In the genomic region with DNA sequence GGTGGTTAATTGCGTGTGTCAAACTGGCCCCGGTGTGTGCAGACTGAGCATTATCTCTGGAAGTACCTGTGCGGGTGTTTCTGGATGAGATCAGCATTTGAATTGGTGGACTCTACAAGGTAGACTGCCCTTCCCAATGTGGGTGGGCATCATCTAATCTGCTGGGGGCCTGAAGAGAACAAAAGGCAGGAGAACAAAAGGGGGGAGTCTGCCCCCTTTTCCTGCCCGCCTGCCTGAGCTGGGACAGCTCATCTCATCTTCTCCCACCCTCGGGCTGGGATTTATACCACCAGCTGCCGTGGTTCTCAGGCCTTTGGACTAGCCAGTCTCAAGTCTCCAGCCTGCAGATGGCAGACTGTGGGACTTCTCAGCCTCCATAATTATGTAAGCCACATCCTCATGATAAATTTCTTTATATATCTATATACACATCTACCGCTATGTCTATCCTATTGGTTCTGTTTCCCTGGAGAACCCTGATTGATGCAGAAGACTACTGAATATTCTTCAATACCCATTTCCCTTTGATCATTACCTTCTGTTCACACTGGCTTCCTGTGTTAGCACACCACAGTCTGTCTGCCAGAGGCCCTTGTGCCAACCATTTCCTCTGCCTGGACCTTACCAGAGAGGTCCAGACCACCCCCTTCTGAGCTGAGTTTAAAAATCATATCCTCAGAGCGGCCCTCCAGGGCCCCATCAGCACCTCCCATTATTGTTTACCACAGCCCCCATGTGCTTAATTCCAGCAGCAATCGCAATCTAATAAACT, we compare ENCODE assay signal across 29 cellular contexts. TPM values are rescaled to one million over a fixed set of nuclear protein-coding genes. Genes with fewer than 3 reads are reported as not detected.
DNase-seq lines count a peak whose midpoint lies in the region; ATAC-seq, FAIRE-seq and TF ChIP-seq lines count a peak whose summit lies in the region.
"Had no signal": no experiment of that assay in that cellular context is flagged by ENCODE, and none has a peak within 500 bp of the region (broad histone marks: within the 10 kb centered on the region; RNA-seq: fewer than 3 reads in every experiment).

No MANE protein-coding gene starts in this region.

- H3K14ac ChIP-seq in H9 (ENCODE audit: insufficient read depth, low read length): no peak overlapping the region

- TF ChIP-seq CTCF in K562 (IDR thresholded peaks at IDR 0.05 in 2 of 3, conservative IDR thresholded peaks at IDR 0.05 in 1 of 3; ENCODE audit: insufficient read depth in 2 of 3, low read depth in 1 of 3, low read length in 3 of 3) (no peak), natural killer cell (IDR thresholded peaks at IDR 0.05) (no peak), H9 (conservative IDR thresholded peaks at IDR 0.05) (no peak)

- H3K4me1 Mint-ChIP-seq in natural killer cell (peaks cover 26 to 28% of the 10 kb centered on the region in 2 donors), H9 (peaks cover 2% of the 10 kb centered on the region in 2 experiments; a peak in 3 of 4 replicates)

- ATAC-seq in K562 (no peak), natural killer cell (peak; percentile 69 to 83 (median 78)), GM18861 (IDR thresholded peaks at IDR 0.05; ENCODE audit: unreplicated experiment) (no peak)
- ATAC-seq: activated CD8-positive, alpha-beta T cell treated with anti-CD3 and anti-CD28 coated beads, Interleukin-2, amount 10 ng/mL, durations not matched to agents 7 days and 5 days; gastroesophageal sphincter; HCT116; left ventricle myocardium superior; stimulated activated naive CD8-positive, alpha-beta T cell treated with anti-CD3 and anti-CD28 coated beads, Interleukin-15, amount 100 ng/mL, for 72 hours had no signal

- H2BK15ac ChIP-seq in H9 (ENCODE audit: low read depth, low read length): no peak overlapping the region

- H3K23ac ChIP-seq in H9 (ENCODE audit: insufficient read length, low read depth, low read length): no peak overlapping the region

- H3K9me3 ChIP-seq in K562 (replicated peaks; ENCODE audit: control insufficient read depth, insufficient read depth, low read depth, low read length) (no peaks in the 10 kb centered on the region), H9 (ENCODE audit: control insufficient read depth, low read depth, low read length) (no peaks in the 10 kb centered on the region)
- H3K9me3 ChIP-seq: esophagus squamous epithelium, gastroesophageal sphincter, Peyer's patch, SJSA1 had no signal

- H3K36me3 ChIP-seq in K562 (ENCODE audit: control insufficient read depth, insufficient read depth, low read length): no peaks in the 10 kb centered on the region
- H3K36me3 ChIP-seq: esophagus squamous epithelium, gastroesophageal sphincter, Peyer's patch, SJSA1, tibial artery had no signal

- H3K27me3 Mint-ChIP-seq in natural killer cell (ENCODE audit: low read depth in 2 of 2) (no peaks in the 10 kb centered on the region), H9 (ENCODE audit: low read depth) (no peaks in the 10 kb centered on the region)
- H3K27me3 Mint-ChIP-seq: brain; stimulated activated naive CD8-positive, alpha-beta T cell treated with anti-CD3 and anti-CD28 coated beads, Interleukin-15, amount 100 ng/mL, for 72 hours; T-cell had no signal

- H2BK12ac ChIP-seq in H9 (ENCODE audit: insufficient read length, low read depth, low read length): no peak overlapping the region

- no peak overlapping the region for H4K8ac ChIP-seq in H9 (replicated peaks; ENCODE audit: insufficient read length, low read depth, low read length)

- in situ Hi-C loops in K562 (cut with MboI): no loop called here

- H2BK20ac ChIP-seq in H9 (ENCODE audit: low read depth, low read length, poor library complexity, severe bottlenecking): no peak overlapping the region

- peak overlapping the region in 1 of 2 donors; percentile 56 for H3K27ac Mint-ChIP-seq in natural killer cell
- no peak overlapping the region for H3K27ac Mint-ChIP-seq in H9
- H3K27ac Mint-ChIP-seq: activated CD8-positive, alpha-beta T cell treated with anti-CD3 and anti-CD28 coated beads, Interleukin-2, amount 10 ng/mL, durations not matched to agents 7 days and 5 days; T-cell had no signal

- no peak overlapping the region for H2AFZ ChIP-seq in K562 (ENCODE audit: low read depth, low read length)
- H2AFZ ChIP-seq in H9 (ENCODE audit: low read length): no peak overlapping the region

- H3K79me1 ChIP-seq in H9 (ENCODE audit: insufficient read depth, low read depth, low read length, poor library complexity, severe bottlenecking): no peaks in the 10 kb centered on the region

- no peak overlapping the region for H3K4ac ChIP-seq in H9 (ENCODE audit: low read depth, low read length)

- no peak overlapping the region for H3K4me3 Mint-ChIP-seq in natural killer cell
- no peak overlapping the region for H3K4me3 Mint-ChIP-seq in H9
- H3K4me3 Mint-ChIP-seq: activated CD8-positive, alpha-beta T cell treated with anti-CD3 and anti-CD28 coated beads, Interleukin-2, amount 10 ng/mL, durations not matched to agents 7 days and 5 days; brain; IgD-negative memory B cell; neural crest cell; stimulated activated naive CD8-positive, alpha-beta T cell treated with anti-CD3 and anti-CD28 coated beads, Interleukin-15, amount 100 ng/mL, for 72 hours; T-cell had no signal

- no peak overlapping the region for H3K56ac ChIP-seq in H9 (ENCODE audit: insufficient read length, low read depth, low read length)

- H3K4me2 ChIP-seq in K562 (ENCODE audit: insufficient read depth, low read length): no peak overlapping the region
- H3K4me2 ChIP-seq in H9 (ENCODE audit: insufficient read depth, insufficient read length, low read length): no peak overlapping the region

- no peak for TF ChIP-seq EP300 in K562 (IDR thresholded peaks at IDR 0.05; ENCODE audit: low read length)

- H2BK120ac ChIP-seq in H9 (ENCODE audit: low read depth, low read length, poor library complexity, severe bottlenecking): no peak overlapping the region

- CTCF ChIA-PET in K562 (lab: Yijun Ruan, JAX; ENCODE audit: low intra/inter-chr PET ratio): no interaction called here

- H4K20me1 ChIP-seq in K562 (replicated peaks; ENCODE audit: control insufficient read depth, insufficient read depth, low read length) (no peaks in the 10 kb centered on the region), H9 (ENCODE audit: control insufficient read depth, insufficient read depth, insufficient read length) (no peaks in the 10 kb centered on the region)

- H4K5ac ChIP-seq in H9 (ENCODE audit: insufficient read length, low read depth, low read length): no peak overlapping the region

- H3K36me3 Mint-ChIP-seq in natural killer cell (peaks cover 6% of the 10 kb centered on the region), H9 (ENCODE audit: insufficient read depth in 1 of 3, low read depth in 3 of 3) (no peaks in the 10 kb centered on the region; a peak in 1 of 7 replicates)

- POLR2A ChIA-PET in K562 (lab: Yijun Ruan, JAX): no interaction called here

- 23% methylated on average over 9 of the region's 9 CpGs for WGBS in K562 (ENCODE audit: insufficient coverage, low coverage, missing lambda C conversion rate)
- WGBS in H9 (ENCODE audit: extremely low coverage, insufficient read length, low lambda C conversion rate): no CpG with 5 or more reads among the region's 9 CpGs

- no peak for FAIRE-seq in K562 (lab: Jason Lieb, UNC)
- FAIRE-seq: colon, GM19239 had no signal

- H3K9me1 ChIP-seq in K562 (ENCODE audit: control insufficient read depth, insufficient read depth, low read length): no peaks in the 10 kb centered on the region

- TF ChIP-seq POLR2A in K562 (conservative IDR thresholded peaks at IDR 0.05): no peak

- H3K9me3 Mint-ChIP-seq in natural killer cell (peaks cover 0 to 3% of the 10 kb centered on the region in 2 donors), H9 (peaks cover 3 to 4% of the 10 kb centered on the region in 2 experiments; a peak in 3 of 5 replicates)

- H3K27ac ChIP-seq in K562 (ENCODE audit: extremely low read depth, low read depth, low read length): no peak overlapping the region
- no peak overlapping the region for H3K27ac ChIP-seq in H9 (ENCODE audit: insufficient read length, low read depth, low read length)
- H3K27ac ChIP-seq: esophagus squamous epithelium, Peyer's patch, SJSA1, tibial artery had no signal

- no TSS peak for BruUV-seq in K562 (replicated peaks; lab: Mats Ljungman, UMichigan)

- no peak overlapping the region for H4K91ac ChIP-seq in H9 (ENCODE audit: insufficient read length, low read depth, low read length)

- TF ChIP-seq RAD21 in K562 (CRISPR knock-in tag; conservative IDR thresholded peaks at IDR 0.05 in 1 of 2, IDR thresholded peaks at IDR 0.05 in 1 of 2): no peak

- no peak overlapping the region for H3K18ac ChIP-seq in H9 (ENCODE audit: insufficient read length, low read depth, low read length)

- no peak overlapping the region for H3K9ac ChIP-seq in K562 (ENCODE audit: insufficient read depth in 1 of 2, low read depth in 2 of 2, low read length in 2 of 2)
- H3K9ac ChIP-seq in H9 (ENCODE audit: extremely low read depth, insufficient read length, low read length): no peak overlapping the region

- H2AK5ac ChIP-seq in H9 (ENCODE audit: insufficient read length, low read length): no peak overlapping the region

- H3K79me2 ChIP-seq in K562 (ENCODE audit: control insufficient read depth, insufficient read depth, low read length) (no peaks in the 10 kb centered on the region), H9 (ENCODE audit: insufficient read depth, low read length) (no peaks in the 10 kb centered on the region)

- no peak overlapping the region for H2BK5ac ChIP-seq in H9 (ENCODE audit: insufficient read length, low read length)

- H3K4me3 ChIP-seq in K562: no peak overlapping the region
- H3K4me3 ChIP-seq: esophagus squamous epithelium, gastroesophageal sphincter, Peyer's patch, SJSA1, tibial artery had no signal

- H3K27me3 ChIP-seq in K562 (ENCODE audit: control insufficient read depth in 2 of 2, insufficient read depth in 2 of 2, low read length in 2 of 2) (peaks cover 0 to 4% of the 10 kb centered on the region in 2 experiments; a peak in 1 of 5 replicates), H9 (ENCODE audit: insufficient read depth, low read length) (no peaks in the 10 kb centered on the region)
- H3K27me3 ChIP-seq: esophagus squamous epithelium, gastroesophageal sphincter, Peyer's patch, SJSA1, tibial artery had no signal

- H3K4me1 ChIP-seq in K562 (replicated peaks in 1 of 2; ENCODE audit: control insufficient read depth in 2 of 2, insufficient read depth in 2 of 2, low read length in 2 of 2) (peaks cover 5 to 16% of the 10 kb centered on the region in 2 experiments; a peak in 4 of 5 replicates), H9 (ENCODE audit: insufficient read depth, low read length) (no peaks in the 10 kb centered on the region; the same call in 1 of the 2 replicates)
- H3K4me1 ChIP-seq: SJSA1 had no signal

- no peak overlapping the region for H3T11ph ChIP-seq in H9 (ENCODE audit: low read length)

- peaks cover 2% of the 10 kb centered on the region for H3K23me2 ChIP-seq in H9 (ENCODE audit: insufficient read length, low read depth, low read length, poor library complexity, severe bottlenecking)

- intact Hi-C loops in K562 (cut with micrococcal nuclease): no loop called here
- intact Hi-C loops in natural killer cell (cut with micrococcal nuclease): no loop called here

- DNase-seq in NCI-H748 (lab: John Stamatoyannopoulos, UW; ENCODE audit: unreplicated experiment): peak; percentile 73
- no peak for DNase-seq in NCI-H748 treated with DMSO at 0.1 percent for 48 hours (lab: John Stamatoyannopoulos, UW)
- DNase-seq in NCI-H146 treated with DMSO at 0.1 percent for 48 hours (lab: John Stamatoyannopoulos, UW; ENCODE audit: unreplicated experiment): peak; percentile 34
- no peak for DNase-seq in K562 (ENCODE audit: extremely low read depth in 1 of 4, low spot score in 3 of 4)
- no peak for DNase-seq in natural killer cell
- no peak for DNase-seq in SIG-M5 treated with dmso at 0.1 percent for 504 hours (lab: John Stamatoyannopoulos, UW; ENCODE audit: unreplicated experiment)
- no peak for DNase-seq in H9
- DNase-seq: activated CD4-positive, CD25-positive, alpha-beta regulatory T cell treated with anti-CD3 and anti-CD28 coated beads, Interleukin-2, amount 50 U/mL, for 72 hours; activated CD8-positive, alpha-beta T cell treated with anti-CD3 and anti-CD28 coated beads, Interleukin-2, amount 10 ng/mL, durations not matched to agents 7 days and 5 days; activated gamma-delta T cell; C1 segment of cervical spinal cord; Calu3; esophagus squamous epithelium; hippocampal formation; left ventricle myocardium superior; Peyer's patch; posterior cingulate gyrus; stimulated activated naive CD8-positive, alpha-beta T cell treated with anti-CD3 and anti-CD28 coated beads, Interleukin-15, amount 100 ng/mL, for 72 hours; T-cell; tibial artery had no signal

RNA-seq across cellular contexts. Expression of a gene that starts 25.2 kb away (rescaled TPM):
- total RNA-seq in K562 (2011; cell fraction: chromatin; rRNA removed; ENCODE audit: low replicate concordance): 6.1 and 7.8 TPM in 2 replicates
- total RNA-seq in K562 (2011; cell fraction: nucleolus; rRNA removed): 3.8 and 4.2 TPM in 2 replicates
- 6.6 and 7.6 TPM in 2 replicates for total RNA-seq in K562 (2011; cell fraction: nucleoplasm; rRNA removed)
- 11.9 TPM in 2 replicates for total RNA-seq in K562 (2014; rRNA removed)
- total RNA-seq in K562 (2014; rRNA removed; fragmentation: Illumina TruSeq; extraction: Trizol): 16.5 and 16.9 TPM in 2 replicates
- total RNA-seq in K562 (2015; rRNA removed; fragmentation: Illumina TruSeq; extraction: Trizol): 12.3 and 14.7 TPM in 2 replicates
- 14.0 and 15.5 TPM in 2 replicates for total RNA-seq in K562 (2021)
- polyA plus RNA-seq in K562 (2011; rRNA removed): 5.3 and 9.9 TPM in 2 replicates
- 2.7 and 3.8 TPM in 2 replicates for polyA plus RNA-seq in K562 (2011; cell fraction: cytosol; rRNA removed)
- 2.2 and 2.9 TPM in 2 replicates for polyA plus RNA-seq in K562 (2011; cell fraction: nucleus; rRNA removed)
- polyA plus RNA-seq in K562 (2012): 14.3 and 25.6 TPM in 2 replicates
- 13.4 and 14.9 TPM in 2 replicates for polyA plus RNA-seq in K562 (2014; fragmentation: Illumina TruSeq; extraction: Trizol)
- polyA plus RNA-seq in K562 (2014; fragmentation: Nextera tagmentation; extraction: Ambion mirVana): 1 to 10 TPM; 4.4 to 6.1 TPM
- 12.3 and 15.0 TPM in 2 replicates for polyA plus RNA-seq in K562 (2014; rRNA removed)
- polyA minus RNA-seq in K562 (2011; rRNA and poly(A)+ RNA removed): 8.1 and 11.2 TPM in 2 replicates
- 3.4 and 5.2 TPM in 2 replicates for polyA minus RNA-seq in K562 (2011; cell fraction: cytosol; rRNA and poly(A)+ RNA removed)
- polyA minus RNA-seq in K562 (2011; cell fraction: nucleus; rRNA and poly(A)+ RNA removed): 2.7 and 3.3 TPM in 2 replicates
- 1 to 10 TPM; 6.7 to 8.9 (median 8.2) TPM for total RNA-seq in natural killer cell
- total RNA-seq in H9 (2021): 5.7 and 7.0 TPM in 2 replicates

Comparison
In these comparisons a context has a peak if more than half of its experiments do, and no peak if none do; other contexts are left out.
1. DNase-seq: peak in NCI-H748 (single experiment) and NCI-H146 treated with DMSO at 0.1 percent for 48 hours (single experiment); none in NCI-H748 treated with DMSO at 0.1 percent for 48 hours (single experiment), K562 (0 of 4), natural killer cell (single experiment), SIG-M5 treated with dmso at 0.1 percent for 504 hours (single experiment) and H9 (single experiment).
2. ATAC-seq: peak in natural killer cell (3 of 3); none in K562 (single experiment) and GM18861 (single experiment).